18 cellular contexts compared by ENCODE assay signal in the genomic region with DNA sequence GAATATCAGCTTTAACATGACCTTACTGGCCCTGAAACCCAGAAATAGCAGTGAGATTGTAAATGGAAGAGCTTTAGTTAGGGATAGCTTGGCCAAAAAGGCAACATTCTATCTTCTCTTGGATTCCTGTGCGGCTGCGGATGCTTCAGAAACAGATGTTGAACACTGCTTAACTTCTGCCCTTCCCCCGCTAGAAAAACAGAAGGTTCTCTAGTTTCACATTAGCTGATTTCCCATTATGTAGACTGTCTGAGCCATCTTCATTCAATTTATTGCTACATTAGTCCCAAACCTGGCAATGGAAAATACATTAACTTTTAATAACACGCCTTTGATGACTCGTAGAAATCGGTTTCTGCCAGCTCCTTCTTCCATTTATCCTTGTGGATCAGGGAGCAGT.
A peak's percentile ranks its signal among the peaks of the same experiment; 100 is the strongest.
DNase-seq lines count a peak whose midpoint lies in the region; ATAC-seq and TF ChIP-seq lines count a peak whose summit lies in the region.
"Had no signal": no experiment of that assay in that cellular context is flagged by ENCODE, and none has a peak within 500 bp of the region (broad histone marks: within the 10 kb centered on the region; RNA-seq: fewer than 3 reads in every experiment).

No MANE protein-coding gene starts in this region.

- no peak overlapping the region for H3K4me3 Mint-ChIP-seq in nephron
- H3K4me3 Mint-ChIP-seq: CD4-positive, alpha-beta memory T cell; GM23338; H9 had no signal

- H3K27ac Mint-ChIP-seq in nephron: peak overlapping the region in 2 of 3 experiments; percentile 52 to 63
- H3K27ac Mint-ChIP-seq: CD4-positive, alpha-beta memory T cell; GM23338; H9 had no signal

- H3K4me1 Mint-ChIP-seq in nephron: peaks cover 28% of the 10 kb centered on the region
- H3K4me1 Mint-ChIP-seq: CD4-positive, alpha-beta memory T cell; GM23338 had no signal

- no peaks in the 10 kb centered on the region for H3K9me3 Mint-ChIP-seq in nephron
- H3K9me3 Mint-ChIP-seq: H9 had no signal

- no peaks in the 10 kb centered on the region for H4K20me1 ChIP-seq in hepatocyte (ENCODE audit: insufficient read depth, poor library complexity, severe bottlenecking)

- no peak overlapping the region for H3K4me3 ChIP-seq in hepatocyte
- no peak overlapping the region for H3K4me3 ChIP-seq in tibial nerve
- H3K4me3 ChIP-seq: GM23338 had no signal

- TF ChIP-seq EP300 in tibial nerve (IDR thresholded peaks at IDR 0.05): no peak

- TF ChIP-seq POLR2A in tibial nerve (IDR thresholded peaks at IDR 0.05): no peak

- no peaks in the 10 kb centered on the region for H3K79me2 ChIP-seq in hepatocyte

- peaks cover 3% of the 10 kb centered on the region for H3K27me3 Mint-ChIP-seq in nephron (ENCODE audit: low read depth)

- no peaks in the 10 kb centered on the region for H3K36me3 Mint-ChIP-seq in nephron (ENCODE audit: low read depth)
- H3K36me3 Mint-ChIP-seq: CD4-positive, alpha-beta memory T cell had no signal

- H3K4me2 ChIP-seq in hepatocyte: no peak overlapping the region
- H3K4me2 ChIP-seq: GM23338 had no signal

- TF ChIP-seq CTCF in hepatocyte (IDR thresholded peaks at IDR 0.05; ENCODE audit: poor library complexity): no peak
- TF ChIP-seq CTCF in nephron (IDR thresholded peaks at IDR 0.05; ENCODE audit: unreplicated experiment in 3 of 3): no peak
- no peak for TF ChIP-seq CTCF in tibial nerve (IDR thresholded peaks at IDR 0.05)

- H3K27me3 ChIP-seq in hepatocyte (no peaks in the 10 kb centered on the region), tibial nerve (no peaks in the 10 kb centered on the region)

- no peak for ATAC-seq in SK-N-SH treated with all-trans-retinoic acid at 6 μM for 48 hours
- no peak for ATAC-seq in HG02970 (IDR thresholded peaks at IDR 0.05; ENCODE audit: low FRiP score, unreplicated experiment)
- ATAC-seq: GM23338, HCT116 had no signal

- no peaks in the 10 kb centered on the region for H3K36me3 ChIP-seq in hepatocyte (replicated peaks; ENCODE audit: insufficient read depth, low read depth)
- no peaks in the 10 kb centered on the region for H3K36me3 ChIP-seq in tibial nerve

- H2AFZ ChIP-seq in hepatocyte: no peak overlapping the region

- no peaks in the 10 kb centered on the region for H3K9me2 ChIP-seq in hepatocyte (replicated peaks; ENCODE audit: insufficient read depth)

- DNase-seq in RPMI8226 (peak; percentile 6), hepatocyte (ENCODE audit: low spot score) (no peak), midbrain (lab: John Stamatoyannopoulos, UW) (no peak), tibial nerve (ENCODE audit: low spot score in 2 of 2) (no peak), islet precursor cell (no peak)
- DNase-seq: C1 segment of cervical spinal cord; Calu3; CD4-positive, alpha-beta memory T cell; COR-L47; DMS53; DMS79 treated with DMSO at 0.1 percent for 48 hours; GF-D8; H9 had no signal

- no peaks in the 10 kb centered on the region for H3K9me3 ChIP-seq in hepatocyte (ENCODE audit: low read depth)
- H3K9me3 ChIP-seq in tibial nerve: no peaks in the 10 kb centered on the region

- H3K27ac ChIP-seq in hepatocyte (peak overlapping the region; percentile 37), tibial nerve (no peak overlapping the region)

- WGBS in hepatocyte (ENCODE audit: low lambda C conversion rate, missing lambda C conversion rate): 70% methylated on average over 6 of the region's 6 CpGs
- WGBS in tibial nerve, 2 donors: 64 to 68% methylated on average over 6 of the region's 6 CpGs

- H3K4me1 ChIP-seq in hepatocyte (ENCODE audit: insufficient read depth) (no peaks in the 10 kb centered on the region), tibial nerve (no peaks in the 10 kb centered on the region)

TF ChIP-seq in SK-N-SH treated with all-trans-retinoic acid at 6 μM for 48 hours, 23 proteins besides CTCF, POLR2A, EP300 and RAD21:
- TF ChIP-seq ZFP30 (CRISPR knock-in tag; IDR thresholded peaks at IDR 0.05) (no peak), ISL1 (CRISPR knock-in tag; IDR thresholded peaks at IDR 0.05) (peak; percentile 34; the same call in 1 of the 2 replicates)
